ENCODE assay signal across 9 cellular contexts in genomic region chr3:146159616-146160232, GRCh38. TPM values are rescaled to one million over a fixed set of nuclear protein-coding genes. Genes with fewer than 3 reads are reported as not detected.
DNase-seq lines count a peak whose midpoint lies in the region; TF ChIP-seq lines count a peak whose summit lies in the region.
"Had no signal": no experiment of that assay in that cellular context is flagged by ENCODE, and none has a peak within 500 bp of the region (broad histone marks: within the 10 kb centered on the region; RNA-seq: fewer than 3 reads in every experiment).

No MANE protein-coding gene starts in this region.

- H3K27me3 Mint-ChIP-seq in T-helper 2 cell treated with Interferon-gamma antibody and Interleukin-4, amounts not matched to agents 5 μg/mL and 100 μg/mL, for 36 hours (ENCODE audit: low read depth) = peaks cover 55% of the 10 kb centered on the region

- peaks cover 7% of the 10 kb centered on the region for H3K4me1 Mint-ChIP-seq in T-helper 2 cell treated with Interferon-gamma antibody and Interleukin-4, amounts not matched to agents 5 μg/mL and 100 μg/mL, for 36 hours (ENCODE audit: low read depth)

- H3K27ac ChIP-seq in liver (ENCODE audit: low read depth in 1 of 2, low read length in 2 of 2) (peak overlapping the region; percentile 95 to 97), temporal lobe (ENCODE audit: low read depth, low read length) (peak overlapping the region; percentile 83)

- peaks cover 10 to 66% (median 30%) of the 10 kb centered on the region in 4 donors for H3K4me1 ChIP-seq in liver (ENCODE audit: control insufficient read depth in 4 of 4, insufficient read depth in 4 of 4, low read length in 3 of 4)

- TF ChIP-seq RAD21 in liver (IDR thresholded peaks at IDR 0.05) = no peak

- POLR2A ChIA-PET in GM10248 (lab: Yijun Ruan, JAX) = no interaction called here

- H3K4me3 ChIP-seq in liver (ENCODE audit: low read depth in 1 of 3, low read length in 3 of 3) = peak overlapping the region; percentile 79 to 98 (median 81)

- no peaks in the 10 kb centered on the region for H3K27me3 ChIP-seq in liver (ENCODE audit: control insufficient read depth in 4 of 4, insufficient read depth in 4 of 4, low read length in 3 of 4)

- H3K27ac Mint-ChIP-seq in T-helper 2 cell treated with Interferon-gamma antibody and Interleukin-4, amounts not matched to agents 5 μg/mL and 100 μg/mL, for 36 hours = no peak overlapping the region
- H3K27ac Mint-ChIP-seq: activated CD8-positive, alpha-beta T cell treated with anti-CD3 and anti-CD28 coated beads for 36 hours had no signal

- WGBS in liver = 8% methylated on average over 5 of the region's 5 CpGs

- H3K4me3 Mint-ChIP-seq in T-helper 2 cell treated with Interferon-gamma antibody and Interleukin-4, amounts not matched to agents 5 μg/mL and 100 μg/mL, for 36 hours = peak overlapping the region; percentile 74

- CTCF ChIA-PET in GM10248 (lab: Yijun Ruan, JAX) = interaction anchor here (0.6 to 1.2 kb wide), 2 partner anchors 17 to 94 kb away, joined by 3 read pairs; no protein-coding TSS in a partner anchor

- no peak for TF ChIP-seq CTCF in liver (IDR thresholded peaks at IDR 0.05; ENCODE audit: low read depth, low read length, missing input control)
- TF ChIP-seq CTCF in GM10248 (IDR thresholded peaks at IDR 0.05; ENCODE audit: control extremely low read depth, extremely low read depth, low read depth, missing control alignments) = no peak

- H3K9me3 Mint-ChIP-seq in T-helper 2 cell treated with Interferon-gamma antibody and Interleukin-4, amounts not matched to agents 5 μg/mL and 100 μg/mL, for 36 hours = no peaks in the 10 kb centered on the region
- H3K9me3 Mint-ChIP-seq: activated CD8-positive, alpha-beta T cell treated with anti-CD3 and anti-CD28 coated beads for 36 hours had no signal

- H3K9me3 ChIP-seq in liver (ENCODE audit: control insufficient read depth in 4 of 4, low read length in 3 of 4) = no peaks in the 10 kb centered on the region

- H3K36me3 ChIP-seq in liver (ENCODE audit: control insufficient read depth in 4 of 4, insufficient read depth in 3 of 4, low read depth in 1 of 4, low read length in 3 of 4) = no peaks in the 10 kb centered on the region

- peak overlapping the region; percentile 98 to 100 for H3K9ac ChIP-seq in liver (ENCODE audit: low read depth in 1 of 2, low read length in 2 of 2)

- no peaks in the 10 kb centered on the region for H3K36me3 Mint-ChIP-seq in T-helper 2 cell treated with Interferon-gamma antibody and Interleukin-4, amounts not matched to agents 5 μg/mL and 100 μg/mL, for 36 hours (ENCODE audit: low read depth)

- no peak for DNase-seq in T-helper 2 cell treated with Interferon-gamma antibody and Interleukin-4, amounts not matched to agents 5 μg/mL and 100 μg/mL, for 36 hours (ENCODE audit: low spot score)
- DNase-seq in T-helper 2 cell (no peak), astrocyte of the hippocampus (ENCODE audit: low read depth, low spot score) (peak; percentile 36), GM10248 (ENCODE audit: extremely low spot score) (no peak), GM19240 (ENCODE audit: insufficient read length, low spot score) (no peak)
- DNase-seq in effector CD8-positive, alpha-beta T cell (lab: John Stamatoyannopoulos, UW) = no peak

TF ChIP-seq in liver, 16 proteins besides CTCF, POLR2A, EP300 and RAD21:
- TF ChIP-seq YY1 (IDR thresholded peaks at IDR 0.05) = no peak
- TF ChIP-seq REST (IDR thresholded peaks at IDR 0.05) = peak; percentile 13

RNA-seq across cellular contexts. Expression of gene PLOD2, which starts 1.3 kb away (rescaled TPM):
- total RNA-seq in liver (10 to 100 TPM; 27.2 to 57.0 TPM), temporal lobe (11.3 TPM)
- 10 to 100 TPM; 18.6 to 21.4 TPM for polyA plus RNA-seq in liver
